19 cellular contexts compared by ENCODE assay signal in genomic region chr10:32299354-32299980, GRCh38. TPM values are rescaled to one million over a fixed set of nuclear protein-coding genes. Genes with fewer than 3 reads are reported as not detected.
DNase-seq lines count a peak whose midpoint lies in the region; ATAC-seq and TF ChIP-seq lines count a peak whose summit lies in the region.
"Had no signal": no experiment of that assay in that cellular context is flagged by ENCODE, and none has a peak within 500 bp of the region (broad histone marks: within the 10 kb centered on the region; RNA-seq: fewer than 3 reads in every experiment).

No MANE protein-coding gene starts in this region.

- peak overlapping the region in 1 of 2 donors; percentile 21 for H3K4me3 Mint-ChIP-seq in activated T-cell treated with anti-CD3 and anti-CD28 coated beads, Interleukin-2, amount 50 U/mL, for 72 hours
- H3K4me3 Mint-ChIP-seq in activated naive CD8-positive, alpha-beta T cell treated with anti-CD3 and anti-CD28 coated beads, Interleukin-2, amount 10 ng/mL, durations not matched to agents 7 days and 5 days = peak overlapping the region; percentile 54
- no peak overlapping the region for H3K4me3 Mint-ChIP-seq in progenitor cell of endocrine pancreas (ENCODE audit: low read depth)
- H3K4me3 Mint-ChIP-seq: dendritic cell treated with granulocyte-macrophage colony-stimulating factor and Interleukin-4, amounts not matched to agents 40 ng/mL and 50 ng/mL, for 4 days had no signal

- TF ChIP-seq CTCF in HEK293 (tag by site-specific recombination; IDR thresholded peaks at IDR 0.05) = no peak
- no peak for TF ChIP-seq CTCF in progenitor cell of endocrine pancreas (IDR thresholded peaks at IDR 0.05; ENCODE audit: unreplicated experiment)

- peak overlapping the region; percentile 76 for H3K27ac Mint-ChIP-seq in activated T-cell treated with anti-CD3 and anti-CD28 coated beads, Interleukin-2, amount 50 U/mL, for 72 hours
- H3K27ac Mint-ChIP-seq in activated naive CD8-positive, alpha-beta T cell treated with anti-CD3 and anti-CD28 coated beads, Interleukin-2, amount 10 ng/mL, durations not matched to agents 7 days and 5 days = peak overlapping the region; percentile 70
- peak overlapping the region; percentile 15 for H3K27ac Mint-ChIP-seq in progenitor cell of endocrine pancreas
- H3K27ac Mint-ChIP-seq: dendritic cell treated with granulocyte-macrophage colony-stimulating factor and Interleukin-4, amounts not matched to agents 40 ng/mL and 50 ng/mL, for 4 days had no signal

- H3K9me3 Mint-ChIP-seq in activated T-cell treated with anti-CD3 and anti-CD28 coated beads, Interleukin-2, amount 50 U/mL, for 72 hours = no peaks in the 10 kb centered on the region
- H3K9me3 Mint-ChIP-seq in activated naive CD8-positive, alpha-beta T cell treated with anti-CD3 and anti-CD28 coated beads, Interleukin-2, amount 10 ng/mL, durations not matched to agents 7 days and 5 days = no peaks in the 10 kb centered on the region
- no peaks in the 10 kb centered on the region for H3K9me3 Mint-ChIP-seq in progenitor cell of endocrine pancreas (ENCODE audit: low read depth)
- H3K9me3 Mint-ChIP-seq: dendritic cell treated with granulocyte-macrophage colony-stimulating factor and Interleukin-4, amounts not matched to agents 40 ng/mL and 50 ng/mL, for 4 days had no signal

- peaks cover 6 to 20% of the 10 kb centered on the region in 2 experiments; a peak in 2 of 3 replicates for H3K36me3 ChIP-seq in HEK293 (ENCODE audit: control insufficient read depth in 2 of 2, insufficient read depth in 1 of 2, low read length in 2 of 2)
- H3K36me3 ChIP-seq: WERI-Rb-1 had no signal

- CTCF ChIA-PET in HEK293 (lab: Yijun Ruan, JAX) = interaction anchor here (0.7 to 1.0 kb wide), 2 partner anchors 23 to 30 kb away, joined by 3 read pairs; no protein-coding TSS in a partner anchor

- no peaks in the 10 kb centered on the region for H3K27me3 Mint-ChIP-seq in activated T-cell treated with anti-CD3 and anti-CD28 coated beads, Interleukin-2, amount 50 U/mL, for 72 hours (ENCODE audit: low read depth)
- no peaks in the 10 kb centered on the region for H3K27me3 Mint-ChIP-seq in activated naive CD8-positive, alpha-beta T cell treated with anti-CD3 and anti-CD28 coated beads, Interleukin-2, amount 10 ng/mL, durations not matched to agents 7 days and 5 days
- H3K27me3 Mint-ChIP-seq in progenitor cell of endocrine pancreas = no peaks in the 10 kb centered on the region
- H3K27me3 Mint-ChIP-seq: dendritic cell treated with granulocyte-macrophage colony-stimulating factor and Interleukin-4, amounts not matched to agents 40 ng/mL and 50 ng/mL, for 4 days had no signal

- peaks cover 7 to 32% of the 10 kb centered on the region in 2 donors for H3K36me3 Mint-ChIP-seq in activated T-cell treated with anti-CD3 and anti-CD28 coated beads, Interleukin-2, amount 50 U/mL, for 72 hours (ENCODE audit: insufficient read depth in 2 of 2)
- peaks cover 32% of the 10 kb centered on the region for H3K36me3 Mint-ChIP-seq in activated naive CD8-positive, alpha-beta T cell treated with anti-CD3 and anti-CD28 coated beads, Interleukin-2, amount 10 ng/mL, durations not matched to agents 7 days and 5 days
- H3K36me3 Mint-ChIP-seq in progenitor cell of endocrine pancreas (ENCODE audit: insufficient read depth) = peaks cover 26% of the 10 kb centered on the region

- peaks cover 69% of the 10 kb centered on the region for H3K4me1 Mint-ChIP-seq in activated T-cell treated with anti-CD3 and anti-CD28 coated beads, Interleukin-2, amount 50 U/mL, for 72 hours (ENCODE audit: low read depth)
- H3K4me1 Mint-ChIP-seq in activated naive CD8-positive, alpha-beta T cell treated with anti-CD3 and anti-CD28 coated beads, Interleukin-2, amount 10 ng/mL, durations not matched to agents 7 days and 5 days = peaks cover 28% of the 10 kb centered on the region
- H3K4me1 Mint-ChIP-seq in progenitor cell of endocrine pancreas (ENCODE audit: low read depth) = peaks cover 5% of the 10 kb centered on the region

- POLR2A ChIA-PET in HEK293 (lab: Yijun Ruan, JAX) = no interaction called here
- POLR2A ChIA-PET in activated naive CD8-positive, alpha-beta T cell treated with anti-CD3 and anti-CD28 coated beads, Interleukin-2, amount 10 ng/mL, durations not matched to agents 7 days and 5 days (lab: Charles Lee) = no interaction called here

- no peaks in the 10 kb centered on the region for H3K9me3 ChIP-seq in HEK293 (ENCODE audit: control insufficient read depth, insufficient read depth, low read depth, low read length)
- H3K9me3 ChIP-seq: neutrophil, upper lobe of left lung had no signal

- DNase-seq in activated T-cell treated with anti-CD3 and anti-CD28 coated beads, Interleukin-2, amount 50 U/mL, for 72 hours = no peak
- DNase-seq in activated T-cell treated with anti-CD3 and anti-CD28 coated beads, Interleukin-2, amount 50 U/mL, for 1 hour = no peak
- DNase-seq in activated naive CD8-positive, alpha-beta T cell treated with anti-CD3 and anti-CD28 coated beads, Interleukin-2, amount 10 ng/mL, durations not matched to agents 7 days and 5 days = no peak
- DNase-seq in progenitor cell of endocrine pancreas (ENCODE audit: low spot score, unreplicated experiment) = no peak
- no peak for DNase-seq in SKM-1 (lab: John Stamatoyannopoulos, UW; ENCODE audit: unreplicated experiment)
- DNase-seq in stimulated activated CD4-positive, alpha-beta T cell treated with anti-CD3 and anti-CD28 coated beads, Interleukin-2, amount 100 ng/mL, for 24 hours = no peak
- DNase-seq in MV-4-11 (lab: John Stamatoyannopoulos, UW) = no peak
- DNase-seq: COR-L47; GOT3; left colon; midbrain; NCI-H1694; NCI-H2227 treated with DMSO at 0.1 percent for 48 hours; stimulated activated naive CD4-positive, alpha-beta T cell; upper lobe of left lung; WERI-Rb-1 had no signal

- no peak for ATAC-seq in activated T-cell treated with anti-CD3 and anti-CD28 coated beads, Interleukin-2, amount 50 U/mL, for 72 hours (replicated peaks in 1 of 2)
- ATAC-seq in activated naive CD8-positive, alpha-beta T cell treated with anti-CD3 and anti-CD28 coated beads, Interleukin-2, amount 10 ng/mL, durations not matched to agents 7 days and 5 days (ENCODE audit: low read depth) = no peak
- ATAC-seq: left colon had no signal

- no peak overlapping the region for H3K4me3 ChIP-seq in HEK293 (ENCODE audit: low read depth, low read length)
- H3K4me3 ChIP-seq: upper lobe of left lung had no signal

- no peak overlapping the region for H3K27ac ChIP-seq in HEK293 (ENCODE audit: extremely low read depth, low read depth, low read length)
- H3K27ac ChIP-seq: neutrophil, upper lobe of left lung, WERI-Rb-1 had no signal

- H3K4me1 ChIP-seq in HEK293 (ENCODE audit: control insufficient read depth, insufficient read depth, low read length) = no peaks in the 10 kb centered on the region

TF ChIP-seq in HEK293, 187 proteins besides CTCF, POLR2A, EP300 and RAD21 (continues in another document):
- no peak for TF ChIP-seq ZNF544 (tag by site-specific recombination; IDR thresholded peaks at IDR 0.05)
- peak; percentile 89 for TF ChIP-seq ZNF513 (tag by site-specific recombination; IDR thresholded peaks at IDR 0.05)
- TF ChIP-seq ZNF398 (tag by site-specific recombination; IDR thresholded peaks at IDR 0.05) = no peak
- no peak for TF ChIP-seq ZNF791 (tag by site-specific recombination; IDR thresholded peaks at IDR 0.05)
- TF ChIP-seq ZNF426 (tag by site-specific recombination; IDR thresholded peaks at IDR 0.05) = no peak

RNA-seq across cellular contexts. Expression of gene EPC1, which starts 47.5 kb away (rescaled TPM):
- total RNA-seq in activated T-cell treated with anti-CD3 and anti-CD28 coated beads, Interleukin-2, amount 50 U/mL, for 72 hours = 10 to 100 TPM; 36.0 to 38.3 TPM
- 10 to 100 TPM; 58.7 to 65.3 TPM for total RNA-seq in activated naive CD8-positive, alpha-beta T cell treated with anti-CD3 and anti-CD28 coated beads, Interleukin-2, amount 10 ng/mL, durations not matched to agents 7 days and 5 days
- 59.5 and 61.6 TPM in 2 replicates for total RNA-seq in progenitor cell of endocrine pancreas

Comparison
In these comparisons a context has a peak if more than half of its experiments do, and no peak if none do; other contexts are left out.
1. H3K27ac Mint-ChIP-seq: peak in every context shown above with its lines; median percentile 76 in activated T-cell treated with anti-CD3 and anti-CD28 coated beads, Interleukin-2, amount 50 U/mL, for 72 hours; 70 in activated naive CD8-positive, alpha-beta T cell treated with anti-CD3 and anti-CD28 coated beads, Interleukin-2, amount 10 ng/mL, durations not matched to agents 7 days and 5 days; 15 in progenitor cell of endocrine pancreas.